Comparison of ENCODE assay signal across 1 cellular context in the genomic region with DNA sequence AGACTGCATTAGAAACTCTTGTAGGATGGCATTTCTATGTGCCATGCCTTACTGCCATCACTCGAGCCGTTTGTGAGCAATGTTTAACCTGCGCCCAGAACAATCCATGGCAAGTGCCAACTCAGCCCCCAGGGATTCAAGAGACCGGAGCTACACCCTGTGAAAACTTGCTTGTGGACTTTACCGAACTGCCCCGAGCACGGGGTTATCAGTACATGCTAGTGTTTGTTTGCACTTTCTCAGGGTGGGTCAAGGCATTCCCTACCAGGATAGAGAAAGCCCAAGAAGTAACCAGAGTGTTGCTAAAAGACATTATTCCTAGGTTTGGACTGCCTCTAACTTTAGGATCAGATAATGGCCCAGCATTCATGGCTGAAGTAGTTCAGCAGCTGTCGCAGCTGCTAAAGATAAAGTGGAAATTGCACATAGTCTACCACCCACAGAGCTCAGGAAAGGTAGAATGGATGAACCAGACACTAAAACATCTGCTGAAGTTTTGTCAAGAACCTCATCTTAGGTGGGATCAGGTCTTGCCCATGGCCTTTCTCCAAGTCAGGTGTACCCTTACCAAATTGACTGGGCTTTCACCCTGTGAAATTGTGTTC.
TF ChIP-seq lines count a peak whose summit lies in the region.

No MANE protein-coding gene starts in this region.

TF ChIP-seq in HepG2, 621 proteins besides CTCF, POLR2A, EP300 and RAD21:
- TF ChIP-seq ZNF350 (CRISPR knock-in tag; IDR thresholded peaks at IDR 0.05; ENCODE audit: borderline replicate concordance, low read depth): no peak
- TF ChIP-seq SNAI1 (CRISPR knock-in tag; IDR thresholded peaks at IDR 0.05; ENCODE audit: borderline replicate concordance): no peak
